In genomic region chr13:73422973-73423372, GRCh38 we compare ENCODE assay signal across 22 cellular contexts.
DNase-seq lines count a peak whose midpoint lies in the region; ATAC-seq and TF ChIP-seq lines count a peak whose summit lies in the region.
"Had no signal": no experiment of that assay in that cellular context is flagged by ENCODE, and none has a peak within 500 bp of the region (broad histone marks: within the 10 kb centered on the region; RNA-seq: fewer than 3 reads in every experiment).

No MANE protein-coding gene starts in this region.

- H3K36me3 ChIP-seq in hepatocyte (replicated peaks; ENCODE audit: insufficient read depth, low read depth) = no peaks in the 10 kb centered on the region
- no peaks in the 10 kb centered on the region for H3K36me3 ChIP-seq in SJCRH30
- H3K36me3 ChIP-seq: BLaER1 treated with 17β-estradiol and CSF1 and Interleukin-3, amounts not matched to agents 10 nM and 100 nM had no signal

- ATAC-seq in stimulated activated memory B cell treated with anti-CD40 and anti-IgM and Interleukin-4, amounts not matched to agents 10 μg/mL and 1 μg/mL and 100 μg/mL, for 72 hours = peak; percentile 20
- ATAC-seq in stimulated activated naive B cell treated with anti-CD40 and anti-IgM and Interleukin-4, amounts not matched to agents 10 μg/mL and 1 μg/mL and 100 μg/mL, for 72 hours (replicated peaks) = no peak
- ATAC-seq: A549 had no signal

- H3K9me3 ChIP-seq in hepatocyte (ENCODE audit: low read depth) (no peaks in the 10 kb centered on the region), SJCRH30 (replicated peaks) (no peaks in the 10 kb centered on the region)
- H3K9me3 ChIP-seq: A549; BLaER1 treated with 17β-estradiol and CSF1 and Interleukin-3, amounts not matched to agents 10 nM and 100 nM had no signal

- no peaks in the 10 kb centered on the region for H3K27me3 Mint-ChIP-seq in stimulated activated memory B cell treated with anti-CD40 and anti-IgM and Interleukin-4, amounts not matched to agents 10 μg/mL and 1 μg/mL and 100 μg/mL, for 72 hours
- H3K27me3 Mint-ChIP-seq in stimulated activated naive B cell treated with anti-CD40 and anti-IgM and Interleukin-4, amounts not matched to agents 10 μg/mL and 1 μg/mL and 100 μg/mL, for 72 hours = no peaks in the 10 kb centered on the region
- H3K27me3 Mint-ChIP-seq: CD4-positive, alpha-beta T cell had no signal

- H3K4me3 ChIP-seq in epithelial cell of esophagus (ENCODE audit: low read length) (no peak overlapping the region), hepatocyte (no peak overlapping the region), SJCRH30 (no peak overlapping the region)
- H3K4me3 ChIP-seq: A549; BLaER1 treated with 17β-estradiol and CSF1 and Interleukin-3, amounts not matched to agents 10 nM and 100 nM; GM23248 had no signal

- no peak overlapping the region for H3K4me2 ChIP-seq in hepatocyte
- H3K4me2 ChIP-seq: A549; BLaER1 treated with 17β-estradiol and CSF1 and Interleukin-3, amounts not matched to agents 10 nM and 100 nM; KMS-11 had no signal

- H3K4me1 ChIP-seq in hepatocyte (ENCODE audit: insufficient read depth) = peaks cover 10% of the 10 kb centered on the region
- no peaks in the 10 kb centered on the region for H3K4me1 ChIP-seq in SJCRH30
- H3K4me1 ChIP-seq: BLaER1 treated with 17β-estradiol and CSF1 and Interleukin-3, amounts not matched to agents 10 nM and 100 nM had no signal

- H3K4me1 Mint-ChIP-seq in stimulated activated memory B cell treated with anti-CD40 and anti-IgM and Interleukin-4, amounts not matched to agents 10 μg/mL and 1 μg/mL and 100 μg/mL, for 72 hours = no peaks in the 10 kb centered on the region
- H3K4me1 Mint-ChIP-seq in stimulated activated naive B cell treated with anti-CD40 and anti-IgM and Interleukin-4, amounts not matched to agents 10 μg/mL and 1 μg/mL and 100 μg/mL, for 72 hours = no peaks in the 10 kb centered on the region
- H3K4me1 Mint-ChIP-seq: IgD-negative memory B cell had no signal

- no peak overlapping the region for H3K27ac Mint-ChIP-seq in stimulated activated memory B cell treated with anti-CD40 and anti-IgM and Interleukin-4, amounts not matched to agents 10 μg/mL and 1 μg/mL and 100 μg/mL, for 72 hours
- H3K27ac Mint-ChIP-seq in stimulated activated naive B cell treated with anti-CD40 and anti-IgM and Interleukin-4, amounts not matched to agents 10 μg/mL and 1 μg/mL and 100 μg/mL, for 72 hours = no peak overlapping the region
- H3K27ac Mint-ChIP-seq: CD4-positive, alpha-beta T cell; IgD-negative memory B cell had no signal

- no peaks in the 10 kb centered on the region for H3K79me2 ChIP-seq in hepatocyte

- H2AFZ ChIP-seq in hepatocyte = no peak overlapping the region
- H2AFZ ChIP-seq: GM23248 had no signal

- H3K36me3 Mint-ChIP-seq in stimulated activated memory B cell treated with anti-CD40 and anti-IgM and Interleukin-4, amounts not matched to agents 10 μg/mL and 1 μg/mL and 100 μg/mL, for 72 hours = no peaks in the 10 kb centered on the region
- no peaks in the 10 kb centered on the region for H3K36me3 Mint-ChIP-seq in stimulated activated naive B cell treated with anti-CD40 and anti-IgM and Interleukin-4, amounts not matched to agents 10 μg/mL and 1 μg/mL and 100 μg/mL, for 72 hours
- H3K36me3 Mint-ChIP-seq: IgD-negative memory B cell had no signal

- no peak overlapping the region for H3K4me3 Mint-ChIP-seq in stimulated activated memory B cell treated with anti-CD40 and anti-IgM and Interleukin-4, amounts not matched to agents 10 μg/mL and 1 μg/mL and 100 μg/mL, for 72 hours
- H3K4me3 Mint-ChIP-seq in stimulated activated naive B cell treated with anti-CD40 and anti-IgM and Interleukin-4, amounts not matched to agents 10 μg/mL and 1 μg/mL and 100 μg/mL, for 72 hours = no peak overlapping the region
- H3K4me3 Mint-ChIP-seq: CD4-positive, alpha-beta T cell; IgD-negative memory B cell had no signal

- WGBS in hepatocyte (ENCODE audit: low lambda C conversion rate, missing lambda C conversion rate) = 60% methylated on average over 2 of the region's 2 CpGs

- CTCF ChIA-PET in RWPE1 (lab: Yijun Ruan, JAX) = no interaction called here

- peaks cover 3% of the 10 kb centered on the region for H3K9me3 Mint-ChIP-seq in stimulated activated memory B cell treated with anti-CD40 and anti-IgM and Interleukin-4, amounts not matched to agents 10 μg/mL and 1 μg/mL and 100 μg/mL, for 72 hours
- peaks cover 1 to 7% of the 10 kb centered on the region in 2 donors for H3K9me3 Mint-ChIP-seq in stimulated activated naive B cell treated with anti-CD40 and anti-IgM and Interleukin-4, amounts not matched to agents 10 μg/mL and 1 μg/mL and 100 μg/mL, for 72 hours
- H3K9me3 Mint-ChIP-seq: CD4-positive, alpha-beta T cell had no signal

- no peaks in the 10 kb centered on the region for H3K9me2 ChIP-seq in hepatocyte (replicated peaks; ENCODE audit: insufficient read depth)

- DNase-seq in RWPE1 (ENCODE audit: low spot score) (no peak), epithelial cell of esophagus (ENCODE audit: low read depth) (peak; percentile 73), hepatocyte (ENCODE audit: low spot score) (peak; percentile 25), hypothalamus (lab: John Stamatoyannopoulos, UW) (no peak), SJCRH30 (no peak), NCI-H187 (lab: John Stamatoyannopoulos, UW) (no peak)
- no peak for DNase-seq in stimulated activated naive B cell treated with anti-CD40 and anti-IgM and Interleukin-4, amounts not matched to agents 10 μg/mL and 1 μg/mL and 100 μg/mL, for 72 hours
- DNase-seq: AML-193; CD4-positive, alpha-beta T cell; GM23248; NCI-H1092; NCI-H1417 treated with DMSO at 0.1 percent for 48 hours; NCI-H187 treated with DMSO at 0.1 percent for 48 hours; NCI-H524; NCI-H748 treated with DMSO at 0.1 percent for 48 hours; SHP77 had no signal

- no peaks in the 10 kb centered on the region for H4K20me1 ChIP-seq in hepatocyte (ENCODE audit: insufficient read depth, poor library complexity, severe bottlenecking)
- H4K20me1 ChIP-seq: BLaER1 treated with 17β-estradiol and CSF1 and Interleukin-3, amounts not matched to agents 10 nM and 100 nM had no signal

- TF ChIP-seq CTCF in RWPE1 (conservative IDR thresholded peaks at IDR 0.05; ENCODE audit: low read depth) = no peak
- TF ChIP-seq CTCF in epithelial cell of esophagus (IDR thresholded peaks at IDR 0.05; ENCODE audit: insufficient read depth, low read depth, low read length, missing control alignments) = no peak
- TF ChIP-seq CTCF in hepatocyte (IDR thresholded peaks at IDR 0.05; ENCODE audit: poor library complexity) = no peak

- H3K27ac ChIP-seq in RWPE1 (peak overlapping the region; percentile 29; the same call in 1 of the 2 replicates), hepatocyte (peak overlapping the region; percentile 63), SJCRH30 (no peak overlapping the region)
- H3K27ac ChIP-seq: A549; BLaER1 treated with 17β-estradiol and CSF1 and Interleukin-3, amounts not matched to agents 10 nM and 100 nM; GM23248; HL-60; KMS-11 had no signal

- POLR2A ChIA-PET in RWPE1 (lab: Yijun Ruan, JAX; ENCODE audit: low non-redundant PET) = no interaction called here

- H3K27me3 ChIP-seq in hepatocyte (no peaks in the 10 kb centered on the region), SJCRH30 (no peaks in the 10 kb centered on the region)
- H3K27me3 ChIP-seq: BLaER1 treated with 17β-estradiol and CSF1 and Interleukin-3, amounts not matched to agents 10 nM and 100 nM had no signal

Comparison
In these comparisons a context has a peak if more than half of its experiments do, and no peak if none do; other contexts are left out.
1. DNase-seq: peak in epithelial cell of esophagus (single experiment) and hepatocyte (single experiment); none in RWPE1 (single experiment), hypothalamus (0 of 51), stimulated activated naive B cell treated with anti-CD40 and anti-IgM and Interleukin-4, amounts not matched to agents 10 μg/mL and 1 μg/mL and 100 μg/mL, for 72 hours (single experiment), SJCRH30 (0 of 2) and NCI-H187 (0 of 2).